In genomic region chrX:107205770-107206696, GRCh38 we compare ENCODE assay signal across 8 cellular contexts. TPM values are rescaled to one million over a fixed set of nuclear protein-coding genes. Genes with fewer than 3 reads are reported as not detected.
A peak's percentile ranks its signal among the peaks of the same experiment; 100 is the strongest.
DNase-seq lines count a peak whose midpoint lies in the region; ATAC-seq and TF ChIP-seq lines count a peak whose summit lies in the region.

DNAAF6 (plus strand) TSS chrX:107206611; CDS start chrX:107212876, 6,265 bp downstream.
NUP62CL (minus strand) TSS chrX:107206433; CDS start chrX:107175146, 31,287 bp downstream.

- peak within 1 kb of the TSS; percentile 78 for H3K4me3 Mint-ChIP-seq in stimulated activated memory B cell treated with anti-CD40 and anti-IgM and Interleukin-4, amounts not matched to agents 10 μg/mL and 1 μg/mL and 100 μg/mL, for 72 hours

- DNase-seq in ACHN (peak; percentile 72), NCI-H526 treated with DMSO at 0.1 percent for 48 hours (lab: John Stamatoyannopoulos, UW) (peak; percentile 66), epithelial cell of proximal tubule (ENCODE audit: low read depth) (no peak)
- DNase-seq in activated CD8-positive, alpha-beta memory T cell treated with anti-CD3 and anti-CD28 coated beads, Interleukin-2, amount 50 U/mL, for 48 hours = peak; percentile 66

- no peaks in the 10 kb centered on the region for H3K27me3 ChIP-seq in muscle layer of duodenum (ENCODE audit: low read depth, low read length)

- H3K27ac ChIP-seq in muscle layer of duodenum (ENCODE audit: low read length) = no peak within 1 kb of the TSS

- H3K36me3 Mint-ChIP-seq in stimulated activated memory B cell treated with anti-CD40 and anti-IgM and Interleukin-4, amounts not matched to agents 10 μg/mL and 1 μg/mL and 100 μg/mL, for 72 hours = no peaks in the 10 kb centered on the region

- H3K4me1 Mint-ChIP-seq in stimulated activated memory B cell treated with anti-CD40 and anti-IgM and Interleukin-4, amounts not matched to agents 10 μg/mL and 1 μg/mL and 100 μg/mL, for 72 hours = no peaks in the 10 kb centered on the region

- H3K36me3 ChIP-seq in muscle layer of duodenum (ENCODE audit: control insufficient read depth in 1 of 2, insufficient read depth in 2 of 2, low read length in 2 of 2) = no peaks in the 10 kb centered on the region

- in situ Hi-C loops in ACHN (cut with HindIII; ENCODE audit: low pct_ligation_motif_present, low pct_unique_long_range_greater_than_20kb, low sequenced_read_pairs) = no loop called here

- H3K27me3 Mint-ChIP-seq in stimulated activated memory B cell treated with anti-CD40 and anti-IgM and Interleukin-4, amounts not matched to agents 10 μg/mL and 1 μg/mL and 100 μg/mL, for 72 hours = no peaks in the 10 kb centered on the region

- no peaks in the 10 kb centered on the region for H3K9me3 Mint-ChIP-seq in stimulated activated memory B cell treated with anti-CD40 and anti-IgM and Interleukin-4, amounts not matched to agents 10 μg/mL and 1 μg/mL and 100 μg/mL, for 72 hours

- peak within 1 kb of the TSS; percentile 73 for H3K4me3 ChIP-seq in epithelial cell of proximal tubule (ENCODE audit: low read depth, low read length)
- peak within 1 kb of the TSS; percentile 62 to 65 for H3K4me3 ChIP-seq in muscle layer of duodenum (ENCODE audit: low read depth in 1 of 2, low read length in 2 of 2)

- ATAC-seq in GM19043 (IDR thresholded peaks at IDR 0.05; ENCODE audit: low read depth, unreplicated experiment) = peak; percentile 91
- peak; percentile 96 for ATAC-seq in HG03378 (IDR thresholded peaks at IDR 0.05; ENCODE audit: unreplicated experiment)
- ATAC-seq in stimulated activated memory B cell treated with anti-CD40 and anti-IgM and Interleukin-4, amounts not matched to agents 10 μg/mL and 1 μg/mL and 100 μg/mL, for 72 hours = peak; percentile 92

- peak within 1 kb of the TSS; percentile 65 for H3K27ac Mint-ChIP-seq in stimulated activated memory B cell treated with anti-CD40 and anti-IgM and Interleukin-4, amounts not matched to agents 10 μg/mL and 1 μg/mL and 100 μg/mL, for 72 hours

- no peaks in the 10 kb centered on the region for H3K9me3 ChIP-seq in muscle layer of duodenum (ENCODE audit: control insufficient read depth in 1 of 2, low read length in 2 of 2)

- TF ChIP-seq CTCF in epithelial cell of proximal tubule (conservative IDR thresholded peaks at IDR 0.05; ENCODE audit: low read depth, low read length) = no peak

- H3K4me1 ChIP-seq in muscle layer of duodenum (ENCODE audit: control insufficient read depth in 1 of 2, insufficient read depth in 2 of 2, low read length in 2 of 2) = peaks cover 0 to 2% of the 10 kb centered on the region in 2 donors

RNA-seq across cellular contexts. Expression of gene DNAAF6, which starts in this region (rescaled TPM):
- total RNA-seq in epithelial cell of proximal tubule = not detected in 2 replicates

RNA-seq across cellular contexts. Expression of gene NUP62CL, which starts in this region (rescaled TPM):
- 3.5 and 14.8 TPM in 2 replicates for total RNA-seq in epithelial cell of proximal tubule
